In the genomic region with DNA sequence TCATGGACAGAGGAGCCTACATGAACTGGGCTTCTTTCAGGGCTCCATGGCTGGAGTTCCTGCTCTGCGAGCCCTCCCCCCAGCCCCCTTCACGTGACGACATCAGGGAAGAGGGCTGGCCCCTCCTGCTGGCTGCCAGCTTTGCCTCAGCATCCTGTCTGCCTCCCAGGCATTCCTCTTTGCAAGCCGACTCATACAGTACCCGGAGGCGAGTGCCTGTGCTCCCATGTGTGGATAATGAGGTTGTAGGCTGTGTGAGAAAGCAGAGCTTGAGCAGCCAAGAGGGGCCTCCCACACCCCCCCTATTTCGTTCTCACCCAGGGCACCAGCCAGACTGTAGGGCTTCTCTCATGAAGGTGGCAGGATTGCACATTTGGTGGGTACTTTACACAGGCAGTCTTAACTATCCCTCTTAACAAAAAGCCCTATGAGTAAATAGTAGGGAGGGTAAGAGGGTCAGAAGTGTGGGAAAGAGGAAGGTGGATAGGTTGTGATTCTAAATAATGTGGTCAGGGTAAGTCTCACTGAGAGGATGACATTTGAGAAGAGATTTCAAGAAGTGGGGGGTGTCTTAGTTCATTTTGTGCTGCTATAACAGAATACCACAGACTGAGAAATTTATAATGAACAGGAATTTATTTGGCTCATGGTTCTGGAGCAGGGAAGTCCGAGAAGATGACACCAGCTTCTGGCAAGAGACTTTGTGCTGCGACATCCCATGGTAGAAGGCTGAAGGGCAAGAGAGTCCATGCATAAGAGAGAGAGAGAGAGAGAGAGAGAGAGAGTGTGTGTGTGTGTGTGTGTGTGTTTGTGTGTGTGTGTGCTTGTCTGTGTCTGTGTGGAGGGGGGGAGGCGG, we compare ENCODE assay signal across 10 cellular contexts.
A peak's percentile ranks its signal among the peaks of the same experiment; 100 is the strongest.
DNase-seq lines count a peak whose midpoint lies in the region; ATAC-seq and TF ChIP-seq lines count a peak whose summit lies in the region.
"Had no signal": no experiment of that assay in that cellular context is flagged by ENCODE, and none has a peak within 500 bp of the region (broad histone marks: within the 10 kb centered on the region; RNA-seq: fewer than 3 reads in every experiment).

No MANE protein-coding gene starts in this region.

- no peaks in the 10 kb centered on the region for H3K27me3 ChIP-seq in GM23248 (replicated peaks; ENCODE audit: insufficient read depth)
- no peaks in the 10 kb centered on the region for H3K27me3 ChIP-seq in OCI-LY3 (ENCODE audit: low read depth, low read length)
- H3K27me3 ChIP-seq: ascending aorta, right lobe of liver, uterus had no signal

- no peaks in the 10 kb centered on the region for H3K36me3 Mint-ChIP-seq in activated T-helper 1 cell treated with anti-CD3 and anti-CD28 coated beads, Interleukin-12 subunit alpha, Interleukin-12 subunit beta, Interleukin-2, Interleukin-4 antibody, amounts not matched to agents 30 ng/mL and 10 ng/mL and 1 ng/mL, durations not matched to agents 14 hours and 24 hours and 36 hours (ENCODE audit: low read depth)

- intact Hi-C loops in activated T-helper 1 cell treated with anti-CD3 and anti-CD28 coated beads, Interleukin-12 subunit alpha, Interleukin-12 subunit beta, Interleukin-2, Interleukin-4 antibody, amounts not matched to agents 30 ng/mL and 10 ng/mL and 1 ng/mL, durations not matched to agents 14 hours and 24 hours and 36 hours (cut with micrococcal nuclease): no loop called here

- H3K79me2 ChIP-seq in GM23248 (ENCODE audit: insufficient read depth) (no peaks in the 10 kb centered on the region), OCI-LY3 (ENCODE audit: low read length) (no peaks in the 10 kb centered on the region)

- peaks cover 26% of the 10 kb centered on the region for H3F3A ChIP-seq in GM23248 (ENCODE audit: insufficient read depth)

- H3K36me3 ChIP-seq in GM23248 (ENCODE audit: low read depth) (no peaks in the 10 kb centered on the region), OCI-LY3 (replicated peaks; ENCODE audit: low read depth, low read length) (no peaks in the 10 kb centered on the region)
- H3K36me3 ChIP-seq: ascending aorta, right lobe of liver, uterus had no signal

- no peak for TF ChIP-seq POLR2A in erythroblast (IDR thresholded peaks at IDR 0.05; ENCODE audit: low read length)

- peak overlapping the region; percentile 53 for H2AFZ ChIP-seq in GM23248
- no peak overlapping the region; the same call in 1 of the 2 replicates for H2AFZ ChIP-seq in OCI-LY3 (ENCODE audit: low read depth, low read length)

- DNase-seq in GM23248 (peak; percentile 91), fibroblast of peridontal ligament (ENCODE audit: extremely low read depth) (peak; percentile 45), putamen (ENCODE audit: low spot score) (peak; percentile 61), erythroblast (lab: John Stamatoyannopoulos, UW) (no peak)
- no peak for DNase-seq in activated T-helper 1 cell treated with anti-CD3 and anti-CD28 coated beads, Interleukin-12 subunit alpha, Interleukin-12 subunit beta, Interleukin-2, Interleukin-4 antibody, amounts not matched to agents 30 ng/mL and 10 ng/mL and 1 ng/mL, durations not matched to agents 14 hours and 24 hours and 36 hours (ENCODE audit: low spot score)

- H3K27ac Mint-ChIP-seq in activated T-helper 1 cell treated with anti-CD3 and anti-CD28 coated beads, Interleukin-12 subunit alpha, Interleukin-12 subunit beta, Interleukin-2, Interleukin-4 antibody, amounts not matched to agents 30 ng/mL and 10 ng/mL and 1 ng/mL, durations not matched to agents 14 hours and 24 hours and 36 hours: no peak overlapping the region

- ATAC-seq in HG02588 (IDR thresholded peaks at IDR 0.05; ENCODE audit: unreplicated experiment): no peak

- H3K4me2 ChIP-seq in GM23248 (ENCODE audit: unreplicated experiment): peak overlapping the region; percentile 72
- peak overlapping the region; percentile 59 for H3K4me2 ChIP-seq in OCI-LY3 (ENCODE audit: low read length)

- H3K27ac ChIP-seq in GM23248 (peak overlapping the region; percentile 91), OCI-LY3 (ENCODE audit: low read length) (peak overlapping the region; percentile 32; the same call in 1 of the 2 replicates)
- H3K27ac ChIP-seq: ascending aorta, right lobe of liver, uterus had no signal

- H4K20me1 ChIP-seq in GM23248 (ENCODE audit: insufficient read depth) (no peaks in the 10 kb centered on the region), OCI-LY3 (ENCODE audit: insufficient read depth, low read length) (no peaks in the 10 kb centered on the region)

- 0 to 1% methylated on average over 5 to 10 of the region's 10 CpGs for WGBS in GM23248 (ENCODE audit: low coverage in 1 of 2, low lambda C conversion rate in 2 of 2, missing lambda C conversion rate in 2 of 2), 2 experiments

- no peaks in the 10 kb centered on the region for H3K9me3 ChIP-seq in GM23248 (ENCODE audit: low read depth)
- no peaks in the 10 kb centered on the region for H3K9me3 ChIP-seq in OCI-LY3 (ENCODE audit: insufficient read depth, low read length)
- H3K9me3 ChIP-seq: ascending aorta, right lobe of liver, uterus had no signal

- no peak overlapping the region for H3K4me3 Mint-ChIP-seq in activated T-helper 1 cell treated with anti-CD3 and anti-CD28 coated beads, Interleukin-12 subunit alpha, Interleukin-12 subunit beta, Interleukin-2, Interleukin-4 antibody, amounts not matched to agents 30 ng/mL and 10 ng/mL and 1 ng/mL, durations not matched to agents 14 hours and 24 hours and 36 hours

- no peaks in the 10 kb centered on the region for H3K9me3 Mint-ChIP-seq in activated T-helper 1 cell treated with anti-CD3 and anti-CD28 coated beads, Interleukin-12 subunit alpha, Interleukin-12 subunit beta, Interleukin-2, Interleukin-4 antibody, amounts not matched to agents 30 ng/mL and 10 ng/mL and 1 ng/mL, durations not matched to agents 14 hours and 24 hours and 36 hours

- peaks cover 34% of the 10 kb centered on the region for H3K4me1 ChIP-seq in GM23248 (ENCODE audit: insufficient read depth)
- peaks cover 27% of the 10 kb centered on the region for H3K4me1 ChIP-seq in OCI-LY3 (ENCODE audit: low read length)
- H3K4me1 ChIP-seq: ascending aorta, uterus had no signal

- peak overlapping the region; percentile 46 for H3K4me3 ChIP-seq in GM23248
- 0 out of 2 replicates have a peak overlapping the region, but pooled peaks have one; percentile 24 for H3K4me3 ChIP-seq in OCI-LY3 (ENCODE audit: low read length)
- H3K4me3 ChIP-seq: ascending aorta, right lobe of liver, uterus had no signal

- H3K9me2 ChIP-seq in GM23248 (ENCODE audit: insufficient read depth): no peaks in the 10 kb centered on the region

- H3K9ac ChIP-seq in GM23248 (peak overlapping the region; percentile 75), OCI-LY3 (ENCODE audit: low read length) (peak overlapping the region; percentile 13; the same call in 1 of the 2 replicates)

- in situ Hi-C loops in GM23248 (cut with MboI): no loop called here

- no peaks in the 10 kb centered on the region for H3K27me3 Mint-ChIP-seq in activated T-helper 1 cell treated with anti-CD3 and anti-CD28 coated beads, Interleukin-12 subunit alpha, Interleukin-12 subunit beta, Interleukin-2, Interleukin-4 antibody, amounts not matched to agents 30 ng/mL and 10 ng/mL and 1 ng/mL, durations not matched to agents 14 hours and 24 hours and 36 hours (ENCODE audit: insufficient read depth)

- H3K4me1 Mint-ChIP-seq in activated T-helper 1 cell treated with anti-CD3 and anti-CD28 coated beads, Interleukin-12 subunit alpha, Interleukin-12 subunit beta, Interleukin-2, Interleukin-4 antibody, amounts not matched to agents 30 ng/mL and 10 ng/mL and 1 ng/mL, durations not matched to agents 14 hours and 24 hours and 36 hours (ENCODE audit: low read depth): no peaks in the 10 kb centered on the region

- TF ChIP-seq CTCF in OCI-LY3 (IDR thresholded peaks at IDR 0.05; ENCODE audit: low read depth, low read length): no peak

Comparison
In these comparisons a context has a peak if more than half of its experiments do, and no peak if none do; other contexts are left out.
1. DNase-seq: peak in GM23248 (single experiment), fibroblast of peridontal ligament (single experiment) and putamen (single experiment); none in erythroblast (0 of 2) and activated T-helper 1 cell treated with anti-CD3 and anti-CD28 coated beads, Interleukin-12 subunit alpha, Interleukin-12 subunit beta, Interleukin-2, Interleukin-4 antibody, amounts not matched to agents 30 ng/mL and 10 ng/mL and 1 ng/mL, durations not matched to agents 14 hours and 24 hours and 36 hours (single experiment).